Comparison of ENCODE assay signal across 11 cellular contexts in genomic region chr5:157555031-157555640, GRCh38. TPM values are rescaled to one million over a fixed set of nuclear protein-coding genes. Genes with fewer than 3 reads are reported as not detected.
DNase-seq lines count a peak whose midpoint lies in the region; ATAC-seq and TF ChIP-seq lines count a peak whose summit lies in the region.
"Had no signal": no experiment of that assay in that cellular context is flagged by ENCODE, and none has a peak within 500 bp of the region (broad histone marks: within the 10 kb centered on the region; RNA-seq: fewer than 3 reads in every experiment).

No MANE protein-coding gene starts in this region.

- H3K27ac ChIP-seq in vagina: peak overlapping the region; percentile 27

- TF ChIP-seq POLR2A in vagina (IDR thresholded peaks at IDR 0.05): no peak

- peak overlapping the region; percentile 64 for H3K4me3 Mint-ChIP-seq in activated T-helper 17 cell treated with anti-CD3 and anti-CD28 coated beads, Interleukin-2, amount 50 U/mL, for 72 hours
- peak overlapping the region; percentile 53 for H3K4me3 Mint-ChIP-seq in memory B cell

- peaks cover 91% of the 10 kb centered on the region for H3K36me3 Mint-ChIP-seq in activated T-helper 17 cell treated with anti-CD3 and anti-CD28 coated beads, Interleukin-2, amount 50 U/mL, for 72 hours (ENCODE audit: low read depth)
- H3K36me3 Mint-ChIP-seq in memory B cell: peaks cover 50% of the 10 kb centered on the region

- peak; percentile 43 for ATAC-seq in Right ventricle myocardium inferior
- ATAC-seq in activated T-helper 17 cell treated with anti-CD3 and anti-CD28 coated beads, Interleukin-2, amount 50 U/mL, for 72 hours (replicated peaks): no peak
- no peak for ATAC-seq in memory B cell (ENCODE audit: low read depth)
- ATAC-seq in GM18511 (IDR thresholded peaks at IDR 0.05; ENCODE audit: unreplicated experiment): no peak
- ATAC-seq in HG02981 (IDR thresholded peaks at IDR 0.05; ENCODE audit: unreplicated experiment): no peak
- ATAC-seq in HG02840 (IDR thresholded peaks at IDR 0.05; ENCODE audit: low FRiP score, unreplicated experiment): no peak

- no peak overlapping the region for H3K4me3 ChIP-seq in vagina
- H3K4me3 ChIP-seq: HAP-1 had no signal

- H3K4me1 Mint-ChIP-seq in activated T-helper 17 cell treated with anti-CD3 and anti-CD28 coated beads, Interleukin-2, amount 50 U/mL, for 72 hours: peaks cover 74% of the 10 kb centered on the region
- H3K4me1 Mint-ChIP-seq in memory B cell: peaks cover 76% of the 10 kb centered on the region

- DNase-seq in Right ventricle myocardium inferior (ENCODE audit: missing footprints) (peak; percentile 15), cardiac septum (ENCODE audit: low spot score) (no peak), memory B cell (ENCODE audit: low spot score in 2 of 2) (no peak), vagina (ENCODE audit: extremely low spot score in 2 of 2) (no peak)
- DNase-seq: activated effector memory CD4-positive, alpha-beta T cell treated with Interleukin-2 at 50 U/mL for 16 hours; NCI-H524 treated with DMSO at 0.1 percent for 48 hours had no signal

- H3K36me3 ChIP-seq in vagina: no peaks in the 10 kb centered on the region
- H3K36me3 ChIP-seq: HAP-1 had no signal

- no peaks in the 10 kb centered on the region for H3K9me3 Mint-ChIP-seq in activated T-helper 17 cell treated with anti-CD3 and anti-CD28 coated beads, Interleukin-2, amount 50 U/mL, for 72 hours
- H3K9me3 Mint-ChIP-seq in memory B cell: no peaks in the 10 kb centered on the region

- no peaks in the 10 kb centered on the region for H3K27me3 ChIP-seq in vagina

- H3K27me3 Mint-ChIP-seq in activated T-helper 17 cell treated with anti-CD3 and anti-CD28 coated beads, Interleukin-2, amount 50 U/mL, for 72 hours: no peaks in the 10 kb centered on the region
- H3K27me3 Mint-ChIP-seq in memory B cell: no peaks in the 10 kb centered on the region

- H3K9me3 ChIP-seq in vagina: no peaks in the 10 kb centered on the region
- H3K9me3 ChIP-seq: HAP-1 had no signal

- H3K27ac Mint-ChIP-seq in activated T-helper 17 cell treated with anti-CD3 and anti-CD28 coated beads, Interleukin-2, amount 50 U/mL, for 72 hours: peak overlapping the region; percentile 22
- peak overlapping the region; percentile 94 for H3K27ac Mint-ChIP-seq in memory B cell

- intact Hi-C loops in Right ventricle myocardium inferior (cut with DNase I): no loop called here
- intact Hi-C loops in cardiac septum (cut with DNase I): no loop called here
- intact Hi-C loops in vagina (cut with DNase I): no loop called here

- peaks cover 35% of the 10 kb centered on the region for H3K4me1 ChIP-seq in vagina
- H3K4me1 ChIP-seq: HAP-1 had no signal

- no peak for TF ChIP-seq CTCF in vagina (IDR thresholded peaks at IDR 0.05)

RNA-seq across cellular contexts. Expression of gene ADAM19, which starts 20.4 kb away (rescaled TPM):
- total RNA-seq in Right ventricle myocardium inferior (11.3 TPM), cardiac septum (97.1 TPM), vagina (4.9 TPM)
- total RNA-seq in activated T-helper 17 cell treated with anti-CD3 and anti-CD28 coated beads, Interleukin-2, amount 50 U/mL, for 72 hours: 100 to 1,000 TPM in 1 of 2 donors, 10 to 100 TPM in 1; 71.2 to 145 TPM
